8 cellular contexts compared by ENCODE assay signal in genomic region chr12:109097435-109098141, GRCh38. TPM values are rescaled to one million over a fixed set of nuclear protein-coding genes. Genes with fewer than 3 reads are reported as not detected.
A peak's percentile ranks its signal among the peaks of the same experiment; 100 is the strongest.
DNase-seq lines count a peak whose midpoint lies in the region; ATAC-seq and TF ChIP-seq lines count a peak whose summit lies in the region.

Gene UNG, plus strand, starts transcription at chr12:109097597. Its CDS starts 83 bp downstream, at chr12:109097680.

- H3K27me3 ChIP-seq in CD8-positive, alpha-beta T cell (ENCODE audit: insufficient read depth, low read length) = no peaks in the 10 kb centered on the region
- no peaks in the 10 kb centered on the region for H3K27me3 ChIP-seq in lower lobe of right lung (ENCODE audit: low read depth)

- H3K27ac Mint-ChIP-seq in CD8-positive, alpha-beta T cell = peak within 1 kb of the TSS; percentile 83
- peak within 1 kb of the TSS; percentile 87 for H3K27ac Mint-ChIP-seq in activated CD8-positive, alpha-beta T cell treated with anti-CD3 and anti-CD28 coated beads, Interleukin-2, amount 10 ng/mL, durations not matched to agents 7 days and 5 days

- CTCF ChIA-PET in CD8-positive, alpha-beta T cell (lab: Charles Lee) = interaction anchor here (1.0 to 5.7 kb wide), 2 partner anchors 215 to 480 kb away, joined by 3 to 46 read pairs; no protein-coding TSS in a partner anchor
- CTCF ChIA-PET in activated CD8-positive, alpha-beta T cell treated with anti-CD3 and anti-CD28 coated beads, Interleukin-2, amount 10 ng/mL, durations not matched to agents 7 days and 5 days (lab: Charles Lee) = interaction anchor here (1.0 to 3.5 kb wide), 2 partner anchors 14 to 296 kb away, joined by 3 to 26 read pairs; no protein-coding TSS in a partner anchor

- peaks cover 15% of the 10 kb centered on the region for H3K36me3 Mint-ChIP-seq in CD8-positive, alpha-beta T cell
- H3K36me3 Mint-ChIP-seq in activated CD8-positive, alpha-beta T cell treated with anti-CD3 and anti-CD28 coated beads, Interleukin-2, amount 10 ng/mL, durations not matched to agents 7 days and 5 days (ENCODE audit: low read depth) = peaks cover 32% of the 10 kb centered on the region

- peaks cover 37% of the 10 kb centered on the region for H3K4me1 ChIP-seq in CD8-positive, alpha-beta T cell (ENCODE audit: insufficient read depth, low read length)
- H3K4me1 ChIP-seq in lower lobe of right lung = peaks cover 29% of the 10 kb centered on the region

- POLR2A ChIA-PET in CD8-positive, alpha-beta T cell (lab: Charles Lee) = no interaction called here
- POLR2A ChIA-PET in activated CD8-positive, alpha-beta T cell treated with anti-CD3 and anti-CD28 coated beads, Interleukin-2, amount 10 ng/mL, durations not matched to agents 7 days and 5 days (lab: Charles Lee) = no interaction called here

- H3K4me3 Mint-ChIP-seq in CD8-positive, alpha-beta T cell = peak within 1 kb of the TSS; percentile 88
- H3K4me3 Mint-ChIP-seq in activated CD8-positive, alpha-beta T cell treated with anti-CD3 and anti-CD28 coated beads, Interleukin-2, amount 10 ng/mL, durations not matched to agents 7 days and 5 days = peak within 1 kb of the TSS; percentile 74

- peaks cover 10% of the 10 kb centered on the region for H3K36me3 ChIP-seq in CD8-positive, alpha-beta T cell (ENCODE audit: insufficient read depth, low read length)
- peaks cover 18% of the 10 kb centered on the region for H3K36me3 ChIP-seq in lower lobe of right lung

- peak within 1 kb of the TSS; percentile 90 for H3K4me3 ChIP-seq in CD8-positive, alpha-beta T cell (ENCODE audit: low read depth, low read length)
- peak within 1 kb of the TSS; percentile 98 for H3K4me3 ChIP-seq in lower lobe of right lung

- TF ChIP-seq CTCF in CD8-positive, alpha-beta T cell (IDR thresholded peaks at IDR 0.05) = no peak
- no peak for TF ChIP-seq CTCF in lower lobe of right lung (IDR thresholded peaks at IDR 0.05)

- no peaks in the 10 kb centered on the region for H3K9me3 ChIP-seq in CD8-positive, alpha-beta T cell (ENCODE audit: low read length)
- no peaks in the 10 kb centered on the region for H3K9me3 ChIP-seq in lower lobe of right lung

- H3K9me3 Mint-ChIP-seq in CD8-positive, alpha-beta T cell = no peaks in the 10 kb centered on the region
- H3K9me3 Mint-ChIP-seq in activated CD8-positive, alpha-beta T cell treated with anti-CD3 and anti-CD28 coated beads, Interleukin-2, amount 10 ng/mL, durations not matched to agents 7 days and 5 days (ENCODE audit: insufficient read depth) = no peaks in the 10 kb centered on the region

- no peaks in the 10 kb centered on the region for H3K27me3 Mint-ChIP-seq in CD8-positive, alpha-beta T cell (ENCODE audit: low read depth)
- no peaks in the 10 kb centered on the region for H3K27me3 Mint-ChIP-seq in activated CD8-positive, alpha-beta T cell treated with anti-CD3 and anti-CD28 coated beads, Interleukin-2, amount 10 ng/mL, durations not matched to agents 7 days and 5 days (ENCODE audit: low read depth)

- peak; percentile 94 to 98 (median 96) for DNase-seq in CD8-positive, alpha-beta T cell
- DNase-seq in HS-5 (ENCODE audit: low read depth) (peak; percentile 68), NK-92 (lab: John Stamatoyannopoulos, UW; ENCODE audit: unreplicated experiment) (peak; percentile 74), ecto neural progenitor cell (ENCODE audit: low spot score) (peak; percentile 99), lower lobe of right lung (peak; percentile 98)
- peak; percentile 97 for DNase-seq in activated CD8-positive, alpha-beta T cell treated with anti-CD3 and anti-CD28 coated beads, Interleukin-2, amount 10 ng/mL, durations not matched to agents 7 days and 5 days
- peak; percentile 91 to 95 (median 93) for DNase-seq in stimulated activated CD4-positive, alpha-beta T cell treated with anti-CD3 and anti-CD28 coated beads, TNF-alpha, amount 100 ng/mL, for 1 hour (ENCODE audit: low read depth in 3 of 3, low spot score in 1 of 3)

- ATAC-seq in CD8-positive, alpha-beta T cell = peak; percentile 83
- peak; percentile 83 for ATAC-seq in GM19468 (IDR thresholded peaks at IDR 0.05; ENCODE audit: extremely low read depth, unreplicated experiment)
- peak; percentile 95 for ATAC-seq in activated CD8-positive, alpha-beta T cell treated with anti-CD3 and anti-CD28 coated beads, Interleukin-2, amount 10 ng/mL, durations not matched to agents 7 days and 5 days
- ATAC-seq in lower lobe of right lung = peak; percentile 97

- peaks cover 43% of the 10 kb centered on the region for H3K4me1 Mint-ChIP-seq in CD8-positive, alpha-beta T cell (ENCODE audit: low read depth)
- H3K4me1 Mint-ChIP-seq in activated CD8-positive, alpha-beta T cell treated with anti-CD3 and anti-CD28 coated beads, Interleukin-2, amount 10 ng/mL, durations not matched to agents 7 days and 5 days (ENCODE audit: low read depth) = peaks cover 38% of the 10 kb centered on the region

- peak within 1 kb of the TSS; percentile 55 for H3K27ac ChIP-seq in CD8-positive, alpha-beta T cell (ENCODE audit: low read depth, low read length)
- peak within 1 kb of the TSS; percentile 89 for H3K27ac ChIP-seq in lower lobe of right lung

- intact Hi-C loops in CD8-positive, alpha-beta T cell (cut with DNase I, micrococcal nuclease) = loop anchor here (1.0 to 10.0 kb wide), 12 partner anchors 14 to 897 kb away; partner anchors contain the start of genes ANKRD13A (in 2 of the 2), GIT2 (in 2 of the 2), USP30 (in 2 of the 2) and FAM222A (in 1 of the 2)
- intact Hi-C loops in lower lobe of right lung (cut with DNase I) = loop anchor here (10.0 kb wide), 1 partner anchor 213 kb away; the partner anchor contains the start of gene DAO

RNA-seq across cellular contexts. Expression of gene UNG, which starts in this region (rescaled TPM):
- total RNA-seq in CD8-positive, alpha-beta T cell = 1 to 10 TPM; 4.5 to 4.7 TPM
- 10 to 100 TPM; 61.5 to 66.8 TPM for total RNA-seq in activated CD8-positive, alpha-beta T cell treated with anti-CD3 and anti-CD28 coated beads, Interleukin-2, amount 10 ng/mL, durations not matched to agents 7 days and 5 days
- total RNA-seq in lower lobe of right lung = 20.5 TPM

Comparison
In these comparisons a context has a peak if more than half of its experiments do, and no peak if none do; other contexts are left out.
1. Peak in every context shown above with its lines: DNase-seq, ATAC-seq, H3K4me3 ChIP-seq and H3K27ac ChIP-seq.